In genomic region chr12:113071063-113071426, GRCh38 we compare ENCODE assay signal across 1 cellular context.
TF ChIP-seq lines count a peak whose summit lies in the region.

No MANE protein-coding gene starts in this region.

TF ChIP-seq in HepG2, 621 proteins besides CTCF, POLR2A, EP300 and RAD21 (continued from another document):
- 0 out of 2 replicates have a peak, but pooled peaks have one; percentile 8 for TF ChIP-seq ARID4A (CRISPR knock-in tag; IDR thresholded peaks at IDR 0.05; ENCODE audit: borderline replicate concordance)
TF ChIP-seq in HepG2: peak in this region for 2.
